26 cellular contexts compared by ENCODE assay signal in the genomic region with DNA sequence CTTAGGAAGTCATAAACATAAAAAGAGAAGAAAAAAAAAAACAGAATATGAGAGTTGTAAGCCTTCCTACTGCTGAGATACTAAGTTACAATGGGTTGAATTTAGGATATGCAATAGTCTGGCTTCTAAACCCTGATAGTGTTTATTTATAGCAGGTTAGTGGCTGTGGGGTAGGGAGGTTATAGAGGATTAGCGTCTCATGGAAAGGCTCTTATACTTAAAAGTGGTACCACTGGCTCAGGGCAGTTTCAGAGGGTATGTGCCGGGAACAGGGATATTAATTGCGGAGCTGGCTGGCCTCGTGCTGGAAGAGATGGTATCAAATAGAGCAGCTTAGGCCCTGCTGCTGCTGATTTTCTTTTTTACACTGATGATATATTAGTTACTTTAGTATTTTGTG.
DNase-seq lines count a peak whose midpoint lies in the region; ATAC-seq and TF ChIP-seq lines count a peak whose summit lies in the region.
"Had no signal": no experiment of that assay in that cellular context is flagged by ENCODE, and none has a peak within 500 bp of the region (broad histone marks: within the 10 kb centered on the region; RNA-seq: fewer than 3 reads in every experiment).

No MANE protein-coding gene starts in this region.

- no peak for TF ChIP-seq POLR2A in heart left ventricle (IDR thresholded peaks at IDR 0.05)

- H3K4me3 ChIP-seq in heart left ventricle (no peak overlapping the region), left ventricle myocardium inferior (no peak overlapping the region), WERI-Rb-1 (ENCODE audit: low read depth, low read length) (peak overlapping the region; percentile 14; the same call in 1 of the 2 replicates), skeletal muscle tissue (ENCODE audit: low read length in 3 of 3) (no peak overlapping the region)
- H3K4me3 ChIP-seq: GM23338, PC-9 had no signal

- WGBS in heart left ventricle, 4 donors = 48 to 74% (median 63%) methylated on average over 4 of the region's 4 CpGs

- H3K36me3 ChIP-seq in heart left ventricle (peaks cover 0 to 39% (median 20%) of the 10 kb centered on the region in 9 donors), left ventricle myocardium inferior (peaks cover 20% of the 10 kb centered on the region), WERI-Rb-1 (peaks cover 3% of the 10 kb centered on the region; the same call in 1 of the 2 replicates), skeletal muscle tissue (ENCODE audit: control insufficient read depth in 3 of 3, insufficient read depth in 3 of 3, low read length in 3 of 3) (peaks cover 0 to 2% (median 0%) of the 10 kb centered on the region in 3 donors)

- ATAC-seq in heart left ventricle (peak; percentile 59 to 80 (median 70)), memory B cell (ENCODE audit: low read depth) (no peak), GM21723 (IDR thresholded peaks at IDR 0.05; ENCODE audit: unreplicated experiment) (no peak), HG03108 (IDR thresholded peaks at IDR 0.05; ENCODE audit: unreplicated experiment) (no peak)
- ATAC-seq: CD8-positive, alpha-beta T cell; GM23338; HepG2 had no signal

- intact Hi-C loops in heart left ventricle (cut with DNase I) (no loop called here), left ventricle myocardium inferior (cut with micrococcal nuclease) (no loop called here)

- H3K27me3 ChIP-seq in heart left ventricle (no peaks in the 10 kb centered on the region), left ventricle myocardium inferior (ENCODE audit: low read depth) (no peaks in the 10 kb centered on the region), WERI-Rb-1 (ENCODE audit: insufficient read depth, low read depth, severe bottlenecking) (no peaks in the 10 kb centered on the region), skeletal muscle tissue (ENCODE audit: control insufficient read depth in 3 of 3, insufficient read depth in 3 of 3, low read length in 3 of 3) (no peaks in the 10 kb centered on the region)

- H3K27ac ChIP-seq in heart left ventricle (no peak overlapping the region), left ventricle myocardium inferior (replicated peaks) (no peak overlapping the region), WERI-Rb-1 (peak overlapping the region; percentile 93), skeletal muscle tissue (ENCODE audit: low read depth, low read length) (peak overlapping the region; percentile 43)
- H3K27ac ChIP-seq: C4-2B, PC-9 had no signal

- H3K4me3 Mint-ChIP-seq in memory B cell = no peak overlapping the region
- H3K4me3 Mint-ChIP-seq: CD8-positive, alpha-beta T cell; GM23338; H9 had no signal

- no peaks in the 10 kb centered on the region for H3K4me1 Mint-ChIP-seq in memory B cell

- TF ChIP-seq CTCF in heart left ventricle (IDR thresholded peaks at IDR 0.05) (no peak), left ventricle myocardium inferior (IDR thresholded peaks at IDR 0.05; ENCODE audit: borderline replicate concordance) (no peak), WERI-Rb-1 (IDR thresholded peaks at IDR 0.05; ENCODE audit: low read depth, low read length) (no peak)

- peaks cover 0 to 15% (median 1%) of the 10 kb centered on the region in 12 donors for H3K4me1 ChIP-seq in heart left ventricle
- H3K4me1 ChIP-seq in left ventricle myocardium inferior = peaks cover 25% of the 10 kb centered on the region
- peaks cover 8 to 18% (median 8%) of the 10 kb centered on the region in 3 donors for H3K4me1 ChIP-seq in skeletal muscle tissue (ENCODE audit: control insufficient read depth in 3 of 3, insufficient read depth in 3 of 3, low read length in 3 of 3)
- H3K4me1 ChIP-seq: Caco-2 had no signal

- H3K36me3 Mint-ChIP-seq in memory B cell = peaks cover 19% of the 10 kb centered on the region

- DNase-seq in heart left ventricle = no peak
- DNase-seq in left ventricle myocardium inferior = no peak
- DNase-seq in WERI-Rb-1 = peak; percentile 69
- no peak for DNase-seq in memory B cell (ENCODE audit: low spot score in 2 of 2)
- DNase-seq in A172 (ENCODE audit: low spot score) = no peak
- DNase-seq: Caco-2; CD8-positive, alpha-beta T cell; DND-41; H9; Karpas-422; NCI-H1092; NCI-H1417 treated with DMSO at 0.1 percent for 48 hours; NCI-H1694 treated with DMSO at 0.1 percent for 48 hours; NCI-H2081; NCI-H2171 treated with DMSO at 0.1 percent for 48 hours; NCI-H345; NCI-H510A treated with DMSO at 0.1 percent for 48 hours; NCI-H774; PC-9; SHP77 had no signal

- H3K27ac Mint-ChIP-seq in memory B cell = peak overlapping the region; percentile 56
- H3K27ac Mint-ChIP-seq: CD8-positive, alpha-beta T cell; GM23338; H9 had no signal

- no peaks in the 10 kb centered on the region for H3K9me3 Mint-ChIP-seq in memory B cell
- H3K9me3 Mint-ChIP-seq: CD8-positive, alpha-beta T cell; GM23338; H9 had no signal

- H3K9me3 ChIP-seq in heart left ventricle (no peaks in the 10 kb centered on the region), left ventricle myocardium inferior (replicated peaks) (no peaks in the 10 kb centered on the region), WERI-Rb-1 (ENCODE audit: severe bottlenecking) (no peaks in the 10 kb centered on the region), skeletal muscle tissue (ENCODE audit: control insufficient read depth in 3 of 3, low read length in 3 of 3) (no peaks in the 10 kb centered on the region)
- H3K9me3 ChIP-seq: Caco-2 had no signal

- H3K9ac ChIP-seq in skeletal muscle tissue (ENCODE audit: low read depth in 1 of 3, low read length in 3 of 3) = peak overlapping the region in 1 of 3 donors; percentile 47

- H3K27me3 Mint-ChIP-seq in memory B cell = no peaks in the 10 kb centered on the region

Comparison
In these comparisons a context has a peak if more than half of its experiments do, and no peak if none do; other contexts are left out.
1. ATAC-seq: peak in heart left ventricle (4 of 4); none in memory B cell (single experiment), GM21723 (single experiment) and HG03108 (single experiment).
2. H3K27ac ChIP-seq: peak in WERI-Rb-1 (single experiment) and skeletal muscle tissue (single experiment); none in heart left ventricle (0 of 12) and left ventricle myocardium inferior (single experiment).